In the genomic region with DNA sequence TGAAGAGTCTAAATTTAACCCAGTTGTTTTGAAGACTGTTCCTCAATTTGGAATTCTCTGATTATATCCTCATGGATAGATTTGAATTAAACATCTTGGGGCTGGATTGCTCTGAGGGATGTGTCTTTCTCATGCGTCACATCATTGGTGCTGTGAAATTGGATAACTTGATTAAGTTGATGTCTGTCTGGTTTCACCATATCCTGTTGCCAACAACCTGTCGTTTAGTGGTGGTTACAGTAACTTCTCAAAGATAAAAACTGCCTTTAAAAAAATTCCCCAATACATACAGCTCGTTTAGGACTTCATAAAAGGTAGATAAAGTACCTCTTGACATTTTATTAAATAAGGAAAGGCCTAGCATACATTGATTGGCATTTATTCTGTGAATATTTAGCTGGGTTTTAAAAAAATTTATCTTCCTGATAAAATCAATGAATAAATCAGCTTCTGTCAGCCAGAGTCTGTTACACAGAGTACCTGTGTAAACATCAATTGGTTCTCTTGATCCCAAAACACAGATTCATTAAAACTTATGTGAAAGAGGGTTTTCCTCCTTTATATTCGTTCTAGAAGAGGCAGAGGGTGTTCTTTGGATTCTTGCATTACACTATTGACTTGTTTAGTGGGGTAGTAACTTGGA, we compare ENCODE assay signal across 14 cellular contexts. TPM values are rescaled to one million over a fixed set of nuclear protein-coding genes. Genes with fewer than 3 reads are reported as not detected.
DNase-seq lines count a peak whose midpoint lies in the region; ATAC-seq and TF ChIP-seq lines count a peak whose summit lies in the region.
"Had no signal": no experiment of that assay in that cellular context is flagged by ENCODE, and none has a peak within 500 bp of the region (broad histone marks: within the 10 kb centered on the region; RNA-seq: fewer than 3 reads in every experiment).

No MANE protein-coding gene starts in this region.

- H4K20me1 ChIP-seq in mammary epithelial cell (ENCODE audit: insufficient read depth, low read length), result no peaks in the 10 kb centered on the region

- no peak overlapping the region for H3K9ac ChIP-seq in mammary epithelial cell (ENCODE audit: insufficient read depth, low read length)

- TF ChIP-seq CTCF in breast epithelium (IDR thresholded peaks at IDR 0.05), result no peak
- no peak for TF ChIP-seq CTCF in mammary epithelial cell (conservative IDR thresholded peaks at IDR 0.05 in 1 of 2, IDR thresholded peaks at IDR 0.05 in 1 of 2; ENCODE audit: extremely low read depth in 1 of 2, insufficient read depth in 1 of 2, low read depth in 1 of 2, low read length in 2 of 2)
- TF ChIP-seq CTCF in upper lobe of right lung (IDR thresholded peaks at IDR 0.05), result no peak

- peak overlapping the region; percentile 61 for H3K27ac Mint-ChIP-seq in activated naive CD8-positive, alpha-beta T cell

- peak overlapping the region; percentile 35 for H3K4me3 Mint-ChIP-seq in activated naive CD8-positive, alpha-beta T cell

- H3K4me1 Mint-ChIP-seq in activated naive CD8-positive, alpha-beta T cell (ENCODE audit: low read depth), result peaks cover 42% of the 10 kb centered on the region

- CTCF ChIA-PET in mammary epithelial cell (lab: Charles Lee; ENCODE audit: low non-redundant PET), result no interaction called here

- H3K36me3 ChIP-seq in breast epithelium, result no peaks in the 10 kb centered on the region
- peaks cover 4% of the 10 kb centered on the region for H3K36me3 ChIP-seq in mammary epithelial cell (ENCODE audit: insufficient read depth, low read length)
- H3K36me3 ChIP-seq in upper lobe of right lung, result peaks cover 6% of the 10 kb centered on the region

- DNase-seq in breast epithelium (ENCODE audit: low spot score in 2 of 2) (no peak), mammary epithelial cell (no peak), left kidney (ENCODE audit: low read depth, low spot score) (peak; percentile 32), upper lobe of right lung (no peak), COR-L47 (lab: John Stamatoyannopoulos, UW) (no peak), mesenteric fat pad (ENCODE audit: low spot score) (no peak)
- DNase-seq: activated CD8-positive, alpha-beta memory T cell treated with anti-CD3 and anti-CD28 coated beads, Interleukin-2, amount 50 U/mL, for 4 hours; mesendoderm; MG63; NCI-H69 had no signal

- H2AFZ ChIP-seq in mammary epithelial cell (ENCODE audit: low read depth, low read length), result no peak overlapping the region

- H3K27me3 Mint-ChIP-seq in activated naive CD8-positive, alpha-beta T cell, result no peaks in the 10 kb centered on the region

- H3K4me3 ChIP-seq in breast epithelium, result peak overlapping the region in 1 of 3 donors; percentile 3
- no peak overlapping the region for H3K4me3 ChIP-seq in mammary epithelial cell (replicated peaks in 1 of 3; ENCODE audit: insufficient read depth in 1 of 3, low read depth in 2 of 3, low read length in 3 of 3)
- H3K4me3 ChIP-seq in upper lobe of right lung, result no peak overlapping the region
- H3K4me3 ChIP-seq: MG63, skin epidermis had no signal

- intact Hi-C loops in breast epithelium (cut with DNase I; ENCODE audit: low total_unique reads), result no loop called here
- intact Hi-C loops in mammary epithelial cell (cut with micrococcal nuclease), result no loop called here
- intact Hi-C loops in upper lobe of right lung (cut with DNase I), result no loop called here

- H3K79me2 ChIP-seq in mammary epithelial cell (ENCODE audit: insufficient read depth, low read length), result peaks cover 91% of the 10 kb centered on the region

- no peak for ATAC-seq in upper lobe of right lung
- no peak for ATAC-seq in GM19463 (IDR thresholded peaks at IDR 0.05; ENCODE audit: unreplicated experiment)

- no peaks in the 10 kb centered on the region for H3K27me3 ChIP-seq in breast epithelium
- no peaks in the 10 kb centered on the region for H3K27me3 ChIP-seq in mammary epithelial cell (ENCODE audit: insufficient read depth, low read length)
- H3K27me3 ChIP-seq in upper lobe of right lung, result no peaks in the 10 kb centered on the region
- H3K27me3 ChIP-seq: MG63 had no signal

- H3K4me2 ChIP-seq in mammary epithelial cell (ENCODE audit: insufficient read depth, low read depth, low read length), result no peak overlapping the region

- in situ Hi-C loops in mammary epithelial cell (cut with MboI; ENCODE audit: low sequenced_read_pairs in 2 of 2), result no loop called here

- H3K36me3 Mint-ChIP-seq in activated naive CD8-positive, alpha-beta T cell, result no peaks in the 10 kb centered on the region

- dilution Hi-C loops in mammary epithelial cell (cut with HindIII; ENCODE audit: low sequenced_read_pairs), result no loop called here

- no peak for TF ChIP-seq POLR2A in breast epithelium (IDR thresholded peaks at IDR 0.05)

- WGBS in mammary epithelial cell (ENCODE audit: low coverage, missing lambda C conversion rate), result 41% methylated on average over 4 of the region's 4 CpGs

- H3K27ac ChIP-seq in breast epithelium, result peak overlapping the region; percentile 0 to 46
- H3K27ac ChIP-seq in mammary epithelial cell (ENCODE audit: insufficient read depth, low read depth, low read length), result no peak overlapping the region
- peak overlapping the region; percentile 2 for H3K27ac ChIP-seq in upper lobe of right lung
- H3K27ac ChIP-seq: C4-2B had no signal

- H3K4me1 ChIP-seq in breast epithelium, result no peaks in the 10 kb centered on the region
- no peaks in the 10 kb centered on the region for H3K4me1 ChIP-seq in mammary epithelial cell (ENCODE audit: insufficient read depth, low read length)
- H3K4me1 ChIP-seq in upper lobe of right lung, result peaks cover 30% of the 10 kb centered on the region

- BruUV-seq in mammary epithelial cell (replicated peaks; lab: Mats Ljungman, UMichigan), result no TSS peak

- H3K9me3 ChIP-seq in breast epithelium, result no peaks in the 10 kb centered on the region
- no peaks in the 10 kb centered on the region for H3K9me3 ChIP-seq in mammary epithelial cell (replicated peaks; ENCODE audit: insufficient read depth, low read length)
- no peaks in the 10 kb centered on the region for H3K9me3 ChIP-seq in upper lobe of right lung
- H3K9me3 ChIP-seq: MG63 had no signal

- no peaks in the 10 kb centered on the region for H3K9me3 Mint-ChIP-seq in activated naive CD8-positive, alpha-beta T cell (ENCODE audit: low read depth)

RNA-seq across cellular contexts. Expression of a gene that starts 10.5 kb away (rescaled TPM):
- total RNA-seq in breast epithelium (10 to 100 TPM; 31.5 to 49.8 (median 41.3) TPM), mammary epithelial cell (10 to 100 TPM; 34.7 to 35.3 TPM), upper lobe of right lung (33.1 TPM), mesenteric fat pad (29.1 TPM)
- polyA plus RNA-seq in mammary epithelial cell, result 34.1 TPM
- 123 TPM for polyA minus RNA-seq in mammary epithelial cell

RNA-seq across cellular contexts. Expression of a gene that starts 49.6 kb away (rescaled TPM):
- total RNA-seq in breast epithelium (10 to 100 TPM; 31.9 to 39.8 (median 33.1) TPM), mammary epithelial cell (10 to 100 TPM; 43.5 to 59.7 TPM), upper lobe of right lung (54.0 TPM), mesenteric fat pad (24.3 TPM)
- polyA plus RNA-seq in mammary epithelial cell, result 64.7 TPM
- polyA minus RNA-seq in mammary epithelial cell, result 17.2 TPM
